Comparison of ENCODE assay signal across 1 cellular context in genomic region chr9:81621111-81621510, GRCh38.
A peak's percentile ranks its signal among the peaks of the same experiment; 100 is the strongest.
TF ChIP-seq lines count a peak whose summit lies in the region.

No MANE protein-coding gene starts in this region.

TF ChIP-seq in K562, 482 proteins besides CTCF, POLR2A, EP300 and RAD21:
- TF ChIP-seq PBX2 (CRISPR knock-in tag; IDR thresholded peaks at IDR 0.05; ENCODE audit: low read depth), result no peak
- no peak for TF ChIP-seq PBX2 (tag; conservative IDR thresholded peaks at IDR 0.05; ENCODE audit: low read depth)
- TF ChIP-seq TFE3 (CRISPR knock-in tag; IDR thresholded peaks at IDR 0.05), result peak; percentile 20; the same call in 1 of the 2 replicates
